Comparison of ENCODE assay signal across 1 cellular context in the genomic region with DNA sequence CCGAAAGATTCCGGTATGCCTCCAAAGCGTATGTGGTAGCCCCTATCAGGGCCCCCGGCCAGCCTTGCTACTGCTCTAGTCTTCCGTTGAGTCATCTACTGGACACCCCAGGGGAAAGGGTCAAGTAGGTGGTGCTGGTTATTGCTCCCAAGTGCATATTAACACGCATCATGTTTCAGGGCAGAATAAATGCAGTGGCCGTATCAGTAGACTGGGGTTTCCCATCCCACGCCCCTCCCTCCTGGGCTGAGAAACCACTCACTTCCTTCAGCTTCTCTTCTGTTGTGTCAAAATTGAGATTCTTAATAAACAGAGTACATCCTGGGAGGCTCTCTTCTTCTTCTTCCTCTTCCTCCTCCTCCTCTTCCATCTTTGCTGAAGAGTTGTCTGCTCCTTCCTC.
TF ChIP-seq lines count a peak whose summit lies in the region.

No MANE protein-coding gene starts in this region.

TF ChIP-seq in GM23338, 12 proteins besides CTCF, POLR2A, EP300 and RAD21 (continued from another document):
- TF ChIP-seq, protein P1, sequence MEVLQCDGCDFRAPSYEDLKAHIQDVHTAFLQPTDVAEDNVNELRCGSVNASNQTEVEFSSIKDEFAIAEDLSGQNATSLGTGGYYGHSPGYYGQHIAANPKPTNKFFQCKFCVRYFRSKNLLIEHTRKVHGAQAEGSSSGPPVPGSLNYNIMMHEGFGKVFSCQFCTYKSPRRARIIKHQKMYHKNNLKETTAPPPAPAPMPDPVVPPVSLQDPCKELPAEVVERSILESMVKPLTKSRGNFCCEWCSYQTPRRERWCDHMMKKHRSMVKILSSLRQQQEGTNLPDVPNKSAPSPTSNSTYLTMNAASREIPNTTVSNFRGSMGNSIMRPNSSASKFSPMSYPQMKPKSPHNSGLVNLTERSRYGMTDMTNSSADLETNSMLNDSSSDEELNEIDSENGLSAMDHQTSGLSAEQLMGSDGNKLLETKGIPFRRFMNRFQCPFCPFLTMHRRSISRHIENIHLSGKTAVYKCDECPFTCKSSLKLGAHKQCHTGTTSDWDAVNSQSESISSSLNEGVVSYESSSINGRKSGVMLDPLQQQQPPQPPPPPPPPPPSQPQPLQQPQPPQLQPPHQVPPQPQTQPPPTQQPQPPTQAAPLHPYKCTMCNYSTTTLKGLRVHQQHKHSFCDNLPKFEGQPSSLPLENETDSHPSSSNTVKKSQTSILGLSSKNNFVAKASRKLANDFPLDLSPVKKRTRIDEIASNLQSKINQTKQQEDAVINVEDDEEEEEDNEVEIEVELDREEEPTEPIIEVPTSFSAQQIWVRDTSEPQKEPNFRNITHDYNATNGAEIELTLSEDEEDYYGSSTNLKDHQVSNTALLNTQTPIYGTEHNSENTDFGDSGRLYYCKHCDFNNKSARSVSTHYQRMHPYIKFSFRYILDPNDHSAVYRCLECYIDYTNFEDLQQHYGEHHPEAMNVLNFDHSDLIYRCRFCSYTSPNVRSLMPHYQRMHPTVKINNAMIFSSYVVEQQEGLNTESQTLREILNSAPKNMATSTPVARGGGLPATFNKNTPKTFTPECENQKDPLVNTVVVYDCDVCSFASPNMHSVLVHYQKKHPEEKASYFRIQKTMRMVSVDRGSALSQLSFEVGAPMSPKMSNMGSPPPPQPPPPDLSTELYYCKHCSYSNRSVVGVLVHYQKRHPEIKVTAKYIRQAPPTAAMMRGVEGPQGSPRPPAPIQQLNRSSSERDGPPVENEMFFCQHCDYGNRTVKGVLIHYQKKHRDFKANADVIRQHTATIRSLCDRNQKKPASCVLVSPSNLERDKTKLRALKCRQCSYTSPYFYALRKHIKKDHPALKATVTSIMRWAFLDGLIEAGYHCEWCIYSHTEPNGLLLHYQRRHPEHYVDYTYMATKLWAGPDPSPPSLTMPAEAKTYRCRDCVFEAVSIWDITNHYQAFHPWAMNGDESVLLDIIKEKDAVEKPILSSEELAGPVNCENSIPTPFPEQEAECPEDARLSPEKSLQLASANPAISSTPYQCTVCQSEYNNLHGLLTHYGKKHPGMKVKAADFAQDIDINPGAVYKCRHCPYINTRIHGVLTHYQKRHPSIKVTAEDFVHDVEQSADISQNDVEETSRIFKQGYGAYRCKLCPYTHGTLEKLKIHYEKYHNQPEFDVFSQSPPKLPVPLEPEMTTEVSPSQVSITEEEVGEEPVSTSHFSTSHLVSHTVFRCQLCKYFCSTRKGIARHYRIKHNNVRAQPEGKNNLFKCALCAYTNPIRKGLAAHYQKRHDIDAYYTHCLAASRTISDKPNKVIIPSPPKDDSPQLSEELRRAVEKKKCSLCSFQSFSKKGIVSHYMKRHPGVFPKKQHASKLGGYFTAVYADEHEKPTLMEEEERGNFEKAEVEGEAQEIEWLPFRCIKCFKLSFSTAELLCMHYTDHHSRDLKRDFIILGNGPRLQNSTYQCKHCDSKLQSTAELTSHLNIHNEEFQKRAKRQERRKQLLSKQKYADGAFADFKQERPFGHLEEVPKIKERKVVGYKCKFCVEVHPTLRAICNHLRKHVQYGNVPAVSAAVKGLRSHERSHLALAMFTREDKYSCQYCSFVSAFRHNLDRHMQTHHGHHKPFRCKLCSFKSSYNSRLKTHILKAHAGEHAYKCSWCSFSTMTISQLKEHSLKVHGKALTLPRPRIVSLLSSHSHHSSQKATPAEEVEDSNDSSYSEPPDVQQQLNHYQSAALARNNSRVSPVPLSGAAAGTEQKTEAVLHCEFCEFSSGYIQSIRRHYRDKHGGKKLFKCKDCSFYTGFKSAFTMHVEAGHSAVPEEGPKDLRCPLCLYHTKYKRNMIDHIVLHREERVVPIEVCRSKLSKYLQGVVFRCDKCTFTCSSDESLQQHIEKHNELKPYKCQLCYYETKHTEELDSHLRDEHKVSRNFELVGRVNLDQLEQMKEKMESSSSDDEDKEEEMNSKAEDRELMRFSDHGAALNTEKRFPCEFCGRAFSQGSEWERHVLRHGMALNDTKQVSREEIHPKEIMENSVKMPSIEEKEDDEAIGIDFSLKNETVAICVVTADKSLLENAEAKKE (CRISPR knock-in tag; IDR thresholded peaks at IDR 0.05) = no peak
TF ChIP-seq in GM23338: peak in this region for 0.
